8 cellular contexts compared by ENCODE assay signal in the genomic region with DNA sequence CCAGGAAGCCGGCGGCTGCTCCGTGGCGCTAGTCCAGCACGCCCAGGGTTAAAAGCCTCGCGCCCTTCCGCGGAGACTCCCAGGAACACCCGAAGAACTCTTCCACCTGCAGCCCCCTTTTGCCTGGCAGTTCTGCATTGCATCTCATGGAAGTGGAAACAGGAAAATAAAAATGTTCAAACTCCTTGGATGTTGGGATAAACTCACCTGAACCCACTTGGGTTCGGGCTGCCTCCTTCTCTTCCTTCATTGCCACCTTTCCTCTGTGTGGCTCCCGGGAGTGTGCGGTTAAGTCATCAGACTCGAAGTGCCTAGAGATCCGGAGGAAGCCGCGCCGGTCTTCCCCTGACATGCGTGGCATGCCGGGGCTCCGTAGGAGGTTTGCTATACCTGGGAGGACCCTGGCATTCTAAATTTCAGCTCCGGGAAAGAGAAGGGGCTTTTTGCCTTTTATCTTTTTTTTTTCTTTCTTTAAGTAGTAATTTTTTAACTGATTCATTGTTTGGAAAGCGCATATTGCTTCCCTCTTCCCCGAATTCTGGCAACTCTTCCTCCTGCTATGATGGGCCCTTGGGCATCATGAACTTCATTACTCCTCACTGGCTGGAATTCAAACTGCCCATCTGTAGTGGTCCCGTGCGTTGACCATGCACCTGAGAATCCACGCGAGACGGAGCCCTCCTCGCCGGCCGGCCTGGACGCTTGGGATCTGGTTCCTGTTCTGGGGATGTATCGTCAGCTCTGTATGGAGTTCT.
DNase-seq lines count a peak whose midpoint lies in the region; TF ChIP-seq lines count a peak whose summit lies in the region.

No MANE protein-coding gene starts in this region.

- intact Hi-C loops in OCI-LY7 (cut with micrococcal nuclease; ENCODE audit: unreplicated experiment), result no loop called here

- H3K27ac ChIP-seq in ACC112 (ENCODE audit: low read depth, low read length) (no peak overlapping the region), HUES64 (ENCODE audit: low read depth, low read length) (no peak overlapping the region), muscle layer of colon (ENCODE audit: low read depth, low read length) (peak overlapping the region; percentile 66), OCI-LY7 (ENCODE audit: low read depth, low read length, poor library complexity, severe bottlenecking) (no peak overlapping the region)

- no peaks in the 10 kb centered on the region for H3K9me3 ChIP-seq in HUES64 (ENCODE audit: insufficient read depth, low read depth, low read length)
- H3K9me3 ChIP-seq in endocrine pancreas (ENCODE audit: control insufficient read depth, low read length), result no peaks in the 10 kb centered on the region
- no peaks in the 10 kb centered on the region for H3K9me3 ChIP-seq in muscle layer of colon (ENCODE audit: low read length)
- H3K9me3 ChIP-seq in OCI-LY7 (ENCODE audit: low read length), result no peaks in the 10 kb centered on the region

- TF ChIP-seq CTCF in OCI-LY7 (conservative IDR thresholded peaks at IDR 0.05; ENCODE audit: low read length), result no peak

- H3K9ac ChIP-seq in HUES64 (ENCODE audit: low read depth, low read length), result peak overlapping the region; percentile 46
- peak overlapping the region; percentile 10 for H3K9ac ChIP-seq in endocrine pancreas (ENCODE audit: control insufficient read depth, insufficient read depth, low read length)
- peak overlapping the region; percentile 51 for H3K9ac ChIP-seq in muscle layer of colon (ENCODE audit: low read length)

- no peaks in the 10 kb centered on the region for H3K36me3 ChIP-seq in ACC112 (ENCODE audit: insufficient read depth, low read length)
- no peaks in the 10 kb centered on the region for H3K36me3 ChIP-seq in HUES64 (ENCODE audit: insufficient read depth, low read length)
- no peaks in the 10 kb centered on the region for H3K36me3 ChIP-seq in endocrine pancreas (ENCODE audit: control insufficient read depth, insufficient read depth, low read length)
- H3K36me3 ChIP-seq in muscle layer of colon (ENCODE audit: insufficient read depth, low read length), result no peaks in the 10 kb centered on the region
- H3K36me3 ChIP-seq in OCI-LY7 (ENCODE audit: insufficient read depth, low read length), result no peaks in the 10 kb centered on the region

- no peaks in the 10 kb centered on the region for H3K9me2 ChIP-seq in OCI-LY7 (ENCODE audit: insufficient read depth, low read length)

- no peaks in the 10 kb centered on the region for H3K79me2 ChIP-seq in ACC112 (ENCODE audit: control insufficient read depth, insufficient read depth, low read length, unreplicated experiment)
- no peaks in the 10 kb centered on the region for H3K79me2 ChIP-seq in OCI-LY7 (ENCODE audit: insufficient read depth, low read depth, low read length)

- H3K27me3 ChIP-seq in ACC112 (ENCODE audit: insufficient read depth, low read length) (peaks cover 62% of the 10 kb centered on the region), HUES64 (ENCODE audit: insufficient read depth, low read length) (peaks cover 82% of the 10 kb centered on the region), endocrine pancreas (ENCODE audit: control insufficient read depth, insufficient read depth, low read length) (no peaks in the 10 kb centered on the region), muscle layer of colon (ENCODE audit: control insufficient read depth in 1 of 2, insufficient read depth in 2 of 2, low read length in 2 of 2) (peaks cover 0 to 4% of the 10 kb centered on the region in 2 donors)

- H2AFZ ChIP-seq in ACC112 (ENCODE audit: low read length, unreplicated experiment), result peak overlapping the region; percentile 75
- no peak overlapping the region for H2AFZ ChIP-seq in OCI-LY7 (ENCODE audit: low read length)

- DNase-seq in Kasumi-1 (lab: John Stamatoyannopoulos, UW), result no peak
- no peak for DNase-seq in activated gamma-delta T cell treated with Interleukin-2 at 50 U/mL for 16 hours
- DNase-seq in superior temporal gyrus (ENCODE audit: extremely low spot score), result no peak
- no peak for DNase-seq in OCI-LY7 (ENCODE audit: low spot score)

- POLR2A ChIA-PET in OCI-LY7 (lab: Charles Lee), result no interaction called here

- H3K4me1 ChIP-seq in ACC112 (ENCODE audit: control insufficient read depth, insufficient read depth, low read length, unreplicated experiment) (no peaks in the 10 kb centered on the region), HUES64 (ENCODE audit: insufficient read depth, low read length) (peaks cover 46% of the 10 kb centered on the region), endocrine pancreas (ENCODE audit: control insufficient read depth, insufficient read depth, low read length) (no peaks in the 10 kb centered on the region), muscle layer of colon (ENCODE audit: insufficient read depth, low read length) (no peaks in the 10 kb centered on the region), OCI-LY7 (ENCODE audit: insufficient read depth, low read length, poor library complexity, severe bottlenecking) (no peaks in the 10 kb centered on the region)

- WGBS in HUES64, result under 1% methylated on average over 33 of the region's 34 CpGs

- CTCF ChIA-PET in OCI-LY7 (lab: Charles Lee; ENCODE audit: unreplicated experiment), result no interaction called here

- BruUV-seq in OCI-LY7 (replicated peaks; lab: Mats Ljungman, UMichigan), result no TSS peak

- no peak overlapping the region for H3K4me2 ChIP-seq in OCI-LY7 (ENCODE audit: low read length)

- H4K20me1 ChIP-seq in OCI-LY7 (ENCODE audit: insufficient read depth, low read length), result no peaks in the 10 kb centered on the region

- H3K4me3 ChIP-seq in ACC112 (ENCODE audit: low read depth, low read length) (peak overlapping the region; percentile 80), HUES64 (ENCODE audit: low read length) (peak overlapping the region; percentile 66), endocrine pancreas (ENCODE audit: control insufficient read depth, insufficient read depth, low read length) (peak overlapping the region; percentile 32), muscle layer of colon (ENCODE audit: low read depth in 1 of 2, low read length in 2 of 2) (peak overlapping the region; percentile 74 to 86), OCI-LY7 (ENCODE audit: low read depth, low read length, poor library complexity, severe bottlenecking) (no peak overlapping the region)
